ENCODE assay signal across 8 cellular contexts in the genomic region with DNA sequence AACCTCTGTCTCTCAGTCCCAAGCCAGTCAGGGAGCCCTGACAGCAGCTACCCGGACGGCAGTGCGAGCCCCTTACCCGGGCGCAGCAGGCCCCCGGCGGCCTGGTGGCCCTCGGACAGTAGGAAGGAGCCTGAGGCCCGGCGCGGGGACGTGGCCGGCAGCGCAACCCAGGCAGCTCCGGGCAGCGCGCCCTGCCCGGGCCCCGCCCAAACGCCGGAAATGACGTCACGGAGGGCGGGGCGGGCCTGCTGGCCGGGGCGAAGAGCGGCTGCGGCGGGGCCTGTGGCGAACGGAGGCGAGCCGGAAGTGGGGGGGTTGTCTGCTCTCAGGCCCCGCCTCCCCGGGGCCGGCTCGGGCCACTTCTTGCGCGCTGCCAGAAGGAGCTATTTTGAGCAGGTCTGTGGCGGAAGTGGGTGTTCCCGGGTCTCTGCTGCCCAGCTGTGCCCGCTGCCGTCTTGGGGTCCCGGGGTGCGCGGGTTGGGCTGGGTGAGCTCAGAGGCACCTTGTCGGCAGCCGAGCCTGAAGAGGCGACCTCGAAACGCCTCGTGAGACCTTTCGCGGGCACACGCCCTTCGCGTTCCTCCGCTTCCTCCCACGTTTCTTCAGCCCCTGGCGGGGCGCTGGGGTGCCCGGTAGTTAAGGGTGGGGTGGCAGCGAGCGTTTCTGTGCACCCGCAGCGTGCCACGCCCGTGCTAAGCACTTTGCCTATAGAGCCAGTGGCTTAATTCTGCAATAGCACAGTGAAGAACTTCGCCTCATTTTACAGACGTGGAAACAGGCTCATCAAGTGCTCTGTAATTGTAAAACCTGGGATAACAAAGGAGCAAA. TPM values are rescaled to one million over a fixed set of nuclear protein-coding genes. Genes with fewer than 3 reads are reported as not detected.
DNase-seq lines count a peak whose midpoint lies in the region; ATAC-seq and TF ChIP-seq lines count a peak whose summit lies in the region.

A gene (minus strand): TSS at position 193 of the 828 bp plus-strand sequence. CDS start 8,206 bp downstream, outside the sequence.

- peaks cover 6 to 37% (median 31%) of the 10 kb centered on the region in 11 experiments; a peak in 21 of 22 replicates for H3K9me3 ChIP-seq in BLaER1 treated with 17β-estradiol and CSF1 and Interleukin-3, amounts not matched to agents 10 nM and 100 nM (replicated peaks in 1 of 11)
- no peaks in the 10 kb centered on the region for H3K9me3 ChIP-seq in left lung

- H3K4me2 ChIP-seq in BLaER1 treated with 17β-estradiol and CSF1 and Interleukin-3, amounts not matched to agents 10 nM and 100 nM, result peak within 1 kb of the TSS; percentile 75 to 97 (median 94)

- no peaks in the 10 kb centered on the region for H3K27me3 ChIP-seq in BLaER1 treated with 17β-estradiol and CSF1 and Interleukin-3, amounts not matched to agents 10 nM and 100 nM
- H3K27me3 ChIP-seq in left lung, result no peaks in the 10 kb centered on the region

- H3K4me3 ChIP-seq in BLaER1 treated with 17β-estradiol and CSF1 and Interleukin-3, amounts not matched to agents 10 nM and 100 nM, result peak within 1 kb of the TSS; percentile 73 to 88 (median 79)
- H3K4me3 ChIP-seq in left lung, result peak within 1 kb of the TSS; percentile 66 to 69

- peak; percentile 69 for ATAC-seq in GM19372 (IDR thresholded peaks at IDR 0.05; ENCODE audit: low read depth, unreplicated experiment)
- ATAC-seq in HG03521 (IDR thresholded peaks at IDR 0.05; ENCODE audit: unreplicated experiment), result peak; percentile 80
- peak; percentile 98 for ATAC-seq in left lung

- intact Hi-C loops in left lung (cut with DNase I), result no loop called here

- H3K27ac ChIP-seq in BLaER1 treated with 17β-estradiol and CSF1 and Interleukin-3, amounts not matched to agents 10 nM and 100 nM, result peak within 1 kb of the TSS; percentile 79 to 99 (median 96)
- peak within 1 kb of the TSS; percentile 91 to 97 for H3K27ac ChIP-seq in left lung

- no peaks in the 10 kb centered on the region; a peak in 1 of 22 replicates for H4K20me1 ChIP-seq in BLaER1 treated with 17β-estradiol and CSF1 and Interleukin-3, amounts not matched to agents 10 nM and 100 nM

- peaks cover 52 to 70% (median 64%) of the 10 kb centered on the region in 10 experiments for H3K4me1 ChIP-seq in BLaER1 treated with 17β-estradiol and CSF1 and Interleukin-3, amounts not matched to agents 10 nM and 100 nM
- H3K4me1 ChIP-seq in left lung, result peaks cover 17 to 36% of the 10 kb centered on the region in 2 donors

- H3K36me3 ChIP-seq in BLaER1 treated with 17β-estradiol and CSF1 and Interleukin-3, amounts not matched to agents 10 nM and 100 nM, result peaks cover 12 to 23% (median 13%) of the 10 kb centered on the region in 11 experiments; a peak in 21 of 22 replicates
- H3K36me3 ChIP-seq in left lung, result peaks cover 0 to 11% of the 10 kb centered on the region in 2 donors

- H3K9ac ChIP-seq in BLaER1 treated with 17β-estradiol and CSF1 and Interleukin-3, amounts not matched to agents 10 nM and 100 nM, result peak within 1 kb of the TSS; percentile 90 to 96 (median 92)

- DNase-seq in NCI-H748 (lab: John Stamatoyannopoulos, UW; ENCODE audit: unreplicated experiment) (peak; percentile 95), dedifferentiated amniotic fluid mesenchymal stem cell (ENCODE audit: extremely low spot score) (peak; percentile 93), left lung (peak; percentile 97 to 99)
- peak; percentile 91 for DNase-seq in activated CD4-positive, alpha-beta T cell treated with anti-CD3 and anti-CD28 coated beads, Interleukin-2, amount 50 U/mL, for 1 hour
- peak; percentile 89 for DNase-seq in stimulated activated CD4-positive, alpha-beta T cell treated with anti-CD3 and anti-CD28 coated beads, Interleukin-2, amount 100 ng/mL, for 4 hours (ENCODE audit: low read depth)

- TF ChIP-seq CTCF in left lung (IDR thresholded peaks at IDR 0.05), result no peak

RNA-seq across cellular contexts. Expression of the gene that starts here (rescaled TPM):
- total RNA-seq in left lung, result 10 to 100 TPM; 44.7 to 50.9 TPM

Comparison
In these comparisons a context has a peak if more than half of its experiments do, and no peak if none do; other contexts are left out.
1. Peak in every context shown above with its lines: DNase-seq, ATAC-seq, H3K4me3 ChIP-seq and H3K27ac ChIP-seq.